12 cellular contexts compared by ENCODE assay signal in the genomic region with DNA sequence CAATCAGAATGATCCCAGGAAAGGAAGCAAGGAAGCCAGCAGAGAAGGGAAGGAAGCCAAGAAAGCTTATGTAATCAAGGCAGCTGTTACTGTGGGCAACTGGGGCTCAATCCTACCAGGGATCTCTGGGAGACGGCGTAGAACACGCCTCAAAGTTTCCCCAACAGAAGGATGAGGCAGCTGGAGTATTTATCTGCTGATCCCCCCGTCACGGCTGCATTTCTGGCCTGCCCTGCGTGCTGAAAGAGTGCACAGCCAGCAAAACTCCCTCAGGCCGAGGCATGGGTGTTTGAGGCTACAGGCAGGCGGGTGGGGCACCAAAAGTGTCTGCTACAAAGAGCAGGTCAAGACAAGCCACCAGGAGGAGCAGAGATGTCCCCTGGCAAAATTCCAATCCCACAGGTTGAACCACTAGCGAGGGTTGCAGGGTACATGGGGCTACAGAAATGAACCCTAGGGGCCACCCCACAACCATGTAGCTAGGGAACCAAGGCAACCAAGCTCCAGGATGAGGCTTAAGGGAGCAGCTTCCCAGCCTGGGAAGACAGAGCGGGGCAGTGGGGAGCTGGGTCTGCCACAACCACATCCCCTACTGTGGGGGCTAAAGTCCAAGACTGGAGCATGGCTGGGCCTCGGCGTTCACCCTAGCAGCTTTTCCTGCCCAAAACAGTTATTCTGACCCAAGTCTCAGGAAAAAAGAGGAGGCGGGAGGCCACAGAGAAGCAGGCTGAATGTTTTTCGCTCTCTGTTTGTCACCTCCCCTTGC.
DNase-seq lines count a peak whose midpoint lies in the region; ATAC-seq, FAIRE-seq and TF ChIP-seq lines count a peak whose summit lies in the region.
"Had no signal": no experiment of that assay in that cellular context is flagged by ENCODE, and none has a peak within 500 bp of the region (broad histone marks: within the 10 kb centered on the region; RNA-seq: fewer than 3 reads in every experiment).

No MANE protein-coding gene starts in this region.

- H3K9me3 ChIP-seq in K562 (replicated peaks; ENCODE audit: control insufficient read depth, insufficient read depth, low read depth, low read length): no peaks in the 10 kb centered on the region
- H3K9me3 ChIP-seq in left lung: no peaks in the 10 kb centered on the region
- H3K9me3 ChIP-seq: thoracic aorta had no signal

- no peak overlapping the region for H2BK15ac ChIP-seq in mesendoderm (replicated peaks; ENCODE audit: low read depth)

- H3K4me1 ChIP-seq in K562 (replicated peaks in 1 of 2; ENCODE audit: control insufficient read depth in 2 of 2, insufficient read depth in 2 of 2, low read length in 2 of 2): peaks cover 0 to 3% of the 10 kb centered on the region in 2 experiments; a peak in 1 of 5 replicates
- no peaks in the 10 kb centered on the region for H3K4me1 ChIP-seq in left lung
- H3K4me1 ChIP-seq in mesendoderm (ENCODE audit: control insufficient read depth, low read depth, low read length): no peaks in the 10 kb centered on the region

- H3K4me3 Mint-ChIP-seq in natural killer cell: no peak overlapping the region
- H3K4me3 Mint-ChIP-seq: activated CD4-positive, alpha-beta T cell treated with anti-CD3 and anti-CD28 coated beads, Interleukin-2, amount 10 ng/mL, durations not matched to agents 7 days and 5 days; CD8-positive, alpha-beta T cell had no signal

- CTCF ChIA-PET in K562 (lab: Yijun Ruan, JAX; ENCODE audit: low intra/inter-chr PET ratio): no interaction called here

- no peak overlapping the region for H3K23ac ChIP-seq in mesendoderm (ENCODE audit: low read length)

- peak; percentile 13 for DNase-seq in Ammon's horn (ENCODE audit: low spot score)
- DNase-seq in HT1080 (ENCODE audit: low read depth): peak; percentile 8
- peak; percentile 20 to 44 (median 28) for DNase-seq in K562 (ENCODE audit: extremely low read depth in 1 of 4, low spot score in 3 of 4)
- DNase-seq in left lung: no peak
- DNase-seq in mesendoderm: no peak
- DNase-seq in GM13976 (ENCODE audit: low spot score): no peak
- no peak for DNase-seq in natural killer cell
- DNase-seq: activated CD4-positive, alpha-beta T cell treated with anti-CD3 and anti-CD28 coated beads, Interleukin-2, amount 10 ng/mL, durations not matched to agents 7 days and 5 days; CD8-positive, alpha-beta T cell; NCI-H1092 had no signal

- no TSS peak for BruUV-seq in K562 (replicated peaks; lab: Mats Ljungman, UMichigan)

- POLR2A ChIA-PET in K562 (lab: Yijun Ruan, JAX): interaction anchor here (0.8 kb wide), 1 partner anchor 684 kb away, joined by 3 read pairs; no protein-coding TSS in a partner anchor

- H4K20me1 ChIP-seq in K562 (replicated peaks; ENCODE audit: control insufficient read depth, insufficient read depth, low read length): no peaks in the 10 kb centered on the region

- H2BK120ac ChIP-seq in mesendoderm (ENCODE audit: low read depth, low read length): no peak overlapping the region

- no peak overlapping the region for H3K4me2 ChIP-seq in K562 (ENCODE audit: insufficient read depth, low read length)
- H3K4me2 ChIP-seq in mesendoderm (ENCODE audit: low read length): no peak overlapping the region

- H3K27me3 ChIP-seq in K562 (ENCODE audit: control insufficient read depth in 2 of 2, insufficient read depth in 2 of 2, low read length in 2 of 2) (no peaks in the 10 kb centered on the region; a peak in 1 of 5 replicates), left lung (no peaks in the 10 kb centered on the region), mesendoderm (ENCODE audit: insufficient read depth, low read length, poor library complexity) (no peaks in the 10 kb centered on the region)

- intact Hi-C loops in K562 (cut with micrococcal nuclease): no loop called here
- intact Hi-C loops in left lung (cut with DNase I): no loop called here
- intact Hi-C loops in natural killer cell (cut with micrococcal nuclease): no loop called here

- FAIRE-seq in K562 (lab: Jason Lieb, UNC): no peak

- no peak overlapping the region for H3K18ac ChIP-seq in mesendoderm (ENCODE audit: low read length)

- no peak overlapping the region for H2AFZ ChIP-seq in K562 (ENCODE audit: low read depth, low read length)

- H3K4me1 Mint-ChIP-seq in natural killer cell: no peaks in the 10 kb centered on the region

- 31% methylated on average over 7 of the region's 14 CpGs for WGBS in K562 (ENCODE audit: insufficient coverage, low coverage, missing lambda C conversion rate)
- WGBS in mesendoderm (ENCODE audit: extremely low coverage, insufficient coverage, low lambda C conversion rate): no CpG with 5 or more reads among the region's 14 CpGs

- H3K27ac ChIP-seq in K562 (ENCODE audit: extremely low read depth, low read depth, low read length): no peak overlapping the region
- H3K27ac ChIP-seq in left lung: no peak overlapping the region
- H3K27ac ChIP-seq in mesendoderm (ENCODE audit: low read depth, low read length): no peak overlapping the region
- H3K27ac ChIP-seq: thoracic aorta had no signal

- no peak overlapping the region for H3K4me3 ChIP-seq in K562
- no peak overlapping the region for H3K4me3 ChIP-seq in left lung
- H3K4me3 ChIP-seq in mesendoderm (ENCODE audit: low read length): no peak overlapping the region
- H3K4me3 ChIP-seq: thoracic aorta had no signal

- H3K56ac ChIP-seq in mesendoderm (ENCODE audit: low read length): no peak overlapping the region

- no peak overlapping the region for H3K4ac ChIP-seq in mesendoderm (ENCODE audit: low read depth, low read length)

- H3K27ac Mint-ChIP-seq in natural killer cell: no peak overlapping the region
- H3K27ac Mint-ChIP-seq: activated CD4-positive, alpha-beta T cell treated with anti-CD3 and anti-CD28 coated beads, Interleukin-2, amount 10 ng/mL, durations not matched to agents 7 days and 5 days; CD8-positive, alpha-beta T cell had no signal

- no peak for TF ChIP-seq EP300 in K562 (IDR thresholded peaks at IDR 0.05; ENCODE audit: low read length)

- H3K27me3 Mint-ChIP-seq in natural killer cell (ENCODE audit: low read depth in 2 of 2): peaks cover 5 to 9% of the 10 kb centered on the region in 2 donors

- H3K79me2 ChIP-seq in K562 (ENCODE audit: control insufficient read depth, insufficient read depth, low read length) (no peaks in the 10 kb centered on the region), mesendoderm (ENCODE audit: control insufficient read depth, insufficient read depth, low read length) (no peaks in the 10 kb centered on the region)

- H3K36me3 Mint-ChIP-seq in natural killer cell: no peaks in the 10 kb centered on the region
- H3K36me3 Mint-ChIP-seq: CD8-positive, alpha-beta T cell had no signal

- H3K36me3 ChIP-seq in K562 (ENCODE audit: control insufficient read depth, insufficient read depth, low read length) (no peaks in the 10 kb centered on the region), left lung (no peaks in the 10 kb centered on the region), mesendoderm (ENCODE audit: control insufficient read depth, insufficient read depth, low read length) (no peaks in the 10 kb centered on the region)
- H3K36me3 ChIP-seq: thoracic aorta had no signal

- no peak overlapping the region for H2BK5ac ChIP-seq in mesendoderm (ENCODE audit: low read length)

- no peak for TF ChIP-seq POLR2A in K562 (conservative IDR thresholded peaks at IDR 0.05)

- no peaks in the 10 kb centered on the region for H3K79me1 ChIP-seq in mesendoderm (ENCODE audit: low read length)

- TF ChIP-seq CTCF in K562 (IDR thresholded peaks at IDR 0.05 in 2 of 3, conservative IDR thresholded peaks at IDR 0.05 in 1 of 3; ENCODE audit: insufficient read depth in 2 of 3, low read depth in 1 of 3, low read length in 3 of 3) (peak in 2 of 3 experiments; percentile 4 to 18; a peak in 3 of 6 replicates), left lung (IDR thresholded peaks at IDR 0.05) (no peak), GM13976 (IDR thresholded peaks at IDR 0.05; ENCODE audit: borderline replicate concordance, control extremely low read depth, extremely low read depth, insufficient read depth, missing control alignments) (no peak), natural killer cell (IDR thresholded peaks at IDR 0.05) (no peak)

- no peak overlapping the region for H4K8ac ChIP-seq in mesendoderm (ENCODE audit: low read depth, low read length)

- no peaks in the 10 kb centered on the region for H3K9me1 ChIP-seq in K562 (ENCODE audit: control insufficient read depth, insufficient read depth, low read length)

- peak in 1 of 2 experiments; percentile 23; a peak in 1 of 4 replicates for TF ChIP-seq RAD21 in K562 (CRISPR knock-in tag; conservative IDR thresholded peaks at IDR 0.05 in 1 of 2, IDR thresholded peaks at IDR 0.05 in 1 of 2)

- H3K9ac ChIP-seq in K562 (ENCODE audit: insufficient read depth in 1 of 2, low read depth in 2 of 2, low read length in 2 of 2) (peak overlapping the region in 1 of 2 experiments; percentile 16; a peak in 1 of 4 replicates), mesendoderm (ENCODE audit: low read length) (no peak overlapping the region)

- no peak overlapping the region for H4K5ac ChIP-seq in mesendoderm (ENCODE audit: low read length)

- in situ Hi-C loops in K562 (cut with MboI) (no loop called here), GM13976 (cut with MboI; ENCODE audit: low sequenced_read_pairs, unreplicated experiment) (no loop called here)

- no peak overlapping the region for H2AK5ac ChIP-seq in mesendoderm (ENCODE audit: low read length)

- ATAC-seq in K562 (peak; percentile 82), left lung (peak; percentile 25), GM18519 (IDR thresholded peaks at IDR 0.05; ENCODE audit: low FRiP score, unreplicated experiment) (no peak), natural killer cell (no peak)
- ATAC-seq: CD8-positive, alpha-beta T cell had no signal

- H3K9me3 Mint-ChIP-seq in natural killer cell: no peaks in the 10 kb centered on the region
- H3K9me3 Mint-ChIP-seq: activated CD4-positive, alpha-beta T cell treated with anti-CD3 and anti-CD28 coated beads, Interleukin-2, amount 10 ng/mL, durations not matched to agents 7 days and 5 days; CD8-positive, alpha-beta T cell had no signal

TF ChIP-seq in K562, 482 proteins besides CTCF, POLR2A, EP300 and RAD21 (continues in another document):
- TF ChIP-seq FOXM1 (IDR thresholded peaks at IDR 0.05; ENCODE audit: low read depth) (no peak), FOXM1 (CRISPR knock-in tag; IDR thresholded peaks at IDR 0.05; ENCODE audit: low read depth) (no peak), ZBTB1 (CRISPR knock-in tag; IDR thresholded peaks at IDR 0.05; ENCODE audit: borderline replicate concordance, low read depth) (no peak), JUND (IDR thresholded peaks at IDR 0.05; ENCODE audit: borderline replicate concordance, low read depth, low read length) (no peak), JUND (tag; IDR thresholded peaks at IDR 0.05; ENCODE audit: borderline replicate concordance, low read depth, low read length) (peak; percentile 5; the same call in 1 of the 3 replicates), CHD1 (IDR thresholded peaks at IDR 0.05; ENCODE audit: low read length) (no peak), KAT2B (IDR thresholded peaks at IDR 0.05; ENCODE audit: low read depth, low read length) (no peak)

Comparison
In these comparisons a context has a peak if more than half of its experiments do, and no peak if none do; other contexts are left out.
1. DNase-seq: peak in Ammon's horn (single experiment), HT1080 (single experiment) and K562 (4 of 4); none in left lung (0 of 2), mesendoderm (single experiment), GM13976 (single experiment) and natural killer cell (single experiment).
2. ATAC-seq: peak in K562 (single experiment) and left lung (single experiment); none in GM18519 (single experiment) and natural killer cell (0 of 3).
3. CTCF ChIP-seq: peak in K562 (2 of 3); none in left lung (0 of 2), GM13976 (single experiment) and natural killer cell (single experiment).